ENCODE assay signal across 14 cellular contexts in the genomic region with DNA sequence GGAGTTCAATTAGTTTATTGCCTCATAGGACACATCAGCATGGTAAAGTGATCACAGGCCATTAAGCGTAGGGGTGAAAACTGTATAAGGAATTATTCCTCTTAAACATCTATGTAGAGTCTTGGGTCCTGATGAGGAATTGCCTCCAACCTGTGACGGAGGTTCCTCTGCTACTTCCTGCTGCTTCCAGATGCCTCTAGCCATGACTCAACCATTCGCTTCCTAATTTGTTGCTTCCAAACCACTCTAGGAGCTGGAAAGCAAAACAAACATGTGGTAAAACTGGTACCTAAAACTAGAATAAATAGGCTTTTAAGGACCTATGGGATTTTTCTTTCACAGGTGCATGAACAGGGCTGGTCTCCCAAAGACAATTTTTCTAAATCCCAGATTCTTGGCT.
DNase-seq lines count a peak whose midpoint lies in the region; ATAC-seq and TF ChIP-seq lines count a peak whose summit lies in the region.
"Had no signal": no experiment of that assay in that cellular context is flagged by ENCODE, and none has a peak within 500 bp of the region (broad histone marks: within the 10 kb centered on the region; RNA-seq: fewer than 3 reads in every experiment).

No MANE protein-coding gene starts in this region.

- H3K27ac ChIP-seq in CD4-positive, alpha-beta memory T cell (ENCODE audit: low read depth, low read length), result no peak overlapping the region
- no peak overlapping the region for H3K27ac ChIP-seq in tibial nerve
- H3K27ac ChIP-seq: breast epithelium had no signal

- WGBS in tibial nerve, 2 donors, result 77 to 78% methylated on average over 3 of the region's 3 CpGs

- no peaks in the 10 kb centered on the region for H3K9me3 ChIP-seq in CD4-positive, alpha-beta memory T cell (ENCODE audit: control insufficient read depth in 1 of 2, low read length in 2 of 2)
- peaks cover 0 to 3% (median 0%) of the 10 kb centered on the region in 4 donors for H3K9me3 ChIP-seq in tibial nerve
- H3K9me3 ChIP-seq: breast epithelium had no signal

- ATAC-seq in left colon, result no peak
- ATAC-seq: naive thymus-derived CD8-positive, alpha-beta T cell had no signal

- no peak for TF ChIP-seq CTCF in tibial nerve (IDR thresholded peaks at IDR 0.05)

- H3K9me3 Mint-ChIP-seq in CD4-positive, alpha-beta memory T cell, result peaks cover 0 to 9% (median 3%) of the 10 kb centered on the region in 8 donors
- H3K9me3 Mint-ChIP-seq: T-helper 1 cell treated with Interleukin-12 subunit alpha and Interleukin-12 subunit beta and Interleukin-4 antibody, amounts not matched to agents 30 μg/mL and 1 μg/mL, for 36 hours had no signal

- TF ChIP-seq POLR2A in tibial nerve (IDR thresholded peaks at IDR 0.05), result no peak

- H3K4me1 Mint-ChIP-seq in CD4-positive, alpha-beta memory T cell, result peaks cover 42 to 61% (median 46%) of the 10 kb centered on the region in 4 donors

- no peak overlapping the region for H3K4me3 ChIP-seq in CD4-positive, alpha-beta memory T cell (ENCODE audit: low read length in 2 of 2)
- H3K4me3 ChIP-seq in tibial nerve, result no peak overlapping the region
- H3K4me3 ChIP-seq: breast epithelium had no signal

- CTCF ChIA-PET in CD4-positive, alpha-beta memory T cell (lab: Charles Lee; ENCODE audit: partially characterized antibody), result interaction anchor here (1.1 to 1.3 kb wide), 2 partner anchors 112 to 407 kb away, joined by 3 read pairs; no protein-coding TSS in a partner anchor
- CTCF ChIA-PET in HEK293T (lab: Yijun Ruan, JAX), result no interaction called here

- POLR2A ChIA-PET in CD4-positive, alpha-beta memory T cell (lab: Charles Lee; ENCODE audit: partially characterized antibody), result interaction anchor here (1.3 kb wide), 1 partner anchor 8 kb away, joined by 5 read pairs; no protein-coding TSS in a partner anchor
- POLR2A ChIA-PET in HEK293T (lab: Yijun Ruan, JAX), result interaction anchor here (1.6 kb wide), 1 partner anchor 9 kb away, joined by 5 read pairs; no protein-coding TSS in a partner anchor

- TF ChIP-seq EP300 in tibial nerve (IDR thresholded peaks at IDR 0.05), result no peak

- peaks cover 47% of the 10 kb centered on the region for H3K4me1 ChIP-seq in CD4-positive, alpha-beta memory T cell (ENCODE audit: insufficient read depth, low read length)
- H3K4me1 ChIP-seq in tibial nerve, result no peaks in the 10 kb centered on the region
- H3K4me1 ChIP-seq: breast epithelium had no signal

- peaks cover 27 to 37% of the 10 kb centered on the region in 2 donors for H3K36me3 Mint-ChIP-seq in CD4-positive, alpha-beta memory T cell

- intact Hi-C loops in CD4-positive, alpha-beta memory T cell (cut with micrococcal nuclease), result no loop called here
- intact Hi-C loops in left colon (cut with DNase I, micrococcal nuclease), result no loop called here

- no peak for DNase-seq in CD4-positive, alpha-beta memory T cell
- DNase-seq in HEK293T (ENCODE audit: extremely low spot score), result peak; percentile 47
- DNase-seq in brain pericyte (ENCODE audit: low read depth, low spot score), result peak; percentile 13
- peak; percentile 43 for DNase-seq in kidney tubule cell (ENCODE audit: low spot score)
- no peak for DNase-seq in left colon
- no peak for DNase-seq in C1 segment of cervical spinal cord (lab: John Stamatoyannopoulos, UW)
- DNase-seq in activated CD4-positive, CD25-positive, alpha-beta regulatory T cell (lab: John Stamatoyannopoulos, UW), result no peak
- DNase-seq in tibial nerve (ENCODE audit: low spot score in 2 of 2), result no peak
- DNase-seq: activated CD8-positive, alpha-beta memory T cell treated with anti-CD3 and anti-CD28 coated beads, Interleukin-2, amount 50 U/mL, for 48 hours; MV-4-11; naive thymus-derived CD8-positive, alpha-beta T cell; NCI-H2107 had no signal

- no peaks in the 10 kb centered on the region for H3K27me3 Mint-ChIP-seq in CD4-positive, alpha-beta memory T cell
- H3K27me3 Mint-ChIP-seq: naive thymus-derived CD8-positive, alpha-beta T cell had no signal

- no peaks in the 10 kb centered on the region for H3K36me3 ChIP-seq in CD4-positive, alpha-beta memory T cell (ENCODE audit: insufficient read depth, low read length)
- H3K36me3 ChIP-seq in tibial nerve, result no peaks in the 10 kb centered on the region

- peak overlapping the region in 4 of 8 donors; percentile 4 to 77 (median 24) for H3K4me3 Mint-ChIP-seq in CD4-positive, alpha-beta memory T cell
- H3K4me3 Mint-ChIP-seq: T-helper 1 cell treated with Interleukin-12 subunit alpha and Interleukin-12 subunit beta and Interleukin-4 antibody, amounts not matched to agents 30 μg/mL and 1 μg/mL, for 36 hours had no signal

- H3K27ac Mint-ChIP-seq in CD4-positive, alpha-beta memory T cell, result peak overlapping the region in 5 of 7 donors; percentile 4 to 56 (median 38)
- H3K27ac Mint-ChIP-seq: T-helper 1 cell treated with Interleukin-12 subunit alpha and Interleukin-12 subunit beta and Interleukin-4 antibody, amounts not matched to agents 30 μg/mL and 1 μg/mL, for 36 hours had no signal

- no peaks in the 10 kb centered on the region for H3K27me3 ChIP-seq in CD4-positive, alpha-beta memory T cell (ENCODE audit: insufficient read depth, low read length)
- no peaks in the 10 kb centered on the region for H3K27me3 ChIP-seq in tibial nerve
- H3K27me3 ChIP-seq: breast epithelium had no signal

TF ChIP-seq in HEK293T, 16 proteins besides CTCF, POLR2A, EP300 and RAD21:
- no peak for TF ChIP-seq L3MBTL2 (conservative IDR thresholded peaks at IDR 0.05)
- no peak for TF ChIP-seq CTBP1 (IDR thresholded peaks at IDR 0.05; ENCODE audit: borderline replicate concordance)
- TF ChIP-seq SP1 (IDR thresholded peaks at IDR 0.05), result no peak
- no peak for TF ChIP-seq TARDBP (IDR thresholded peaks at IDR 0.05)
- TF ChIP-seq, protein P1, sequence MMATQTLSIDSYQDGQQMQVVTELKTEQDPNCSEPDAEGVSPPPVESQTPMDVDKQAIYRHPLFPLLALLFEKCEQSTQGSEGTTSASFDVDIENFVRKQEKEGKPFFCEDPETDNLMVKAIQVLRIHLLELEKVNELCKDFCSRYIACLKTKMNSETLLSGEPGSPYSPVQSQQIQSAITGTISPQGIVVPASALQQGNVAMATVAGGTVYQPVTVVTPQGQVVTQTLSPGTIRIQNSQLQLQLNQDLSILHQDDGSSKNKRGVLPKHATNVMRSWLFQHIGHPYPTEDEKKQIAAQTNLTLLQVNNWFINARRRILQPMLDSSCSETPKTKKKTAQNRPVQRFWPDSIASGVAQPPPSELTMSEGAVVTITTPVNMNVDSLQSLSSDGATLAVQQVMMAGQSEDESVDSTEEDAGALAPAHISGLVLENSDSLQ (IDR thresholded peaks at IDR 0.05), result no peak
- no peak for TF ChIP-seq FOXM1 (IDR thresholded peaks at IDR 0.05; ENCODE audit: borderline replicate concordance)
- TF ChIP-seq ELF4 (IDR thresholded peaks at IDR 0.05), result no peak
- TF ChIP-seq SUZ12 (IDR thresholded peaks at IDR 0.05), result no peak
- no peak for TF ChIP-seq ARNT (IDR thresholded peaks at IDR 0.05)

Comparison
In these comparisons a context has a peak if more than half of its experiments do, and no peak if none do; other contexts are left out.
1. DNase-seq: peak in HEK293T (single experiment), brain pericyte (single experiment) and kidney tubule cell (single experiment); none in CD4-positive, alpha-beta memory T cell (0 of 5), left colon (0 of 2), C1 segment of cervical spinal cord (0 of 14), activated CD4-positive, CD25-positive, alpha-beta regulatory T cell (0 of 4) and tibial nerve (0 of 2).